Comparison of ENCODE assay signal across 20 cellular contexts in genomic region chr16:29025218-29025617, GRCh38. TPM values are rescaled to one million over a fixed set of nuclear protein-coding genes. Genes with fewer than 3 reads are reported as not detected.
A peak's percentile ranks its signal among the peaks of the same experiment; 100 is the strongest.
DNase-seq lines count a peak whose midpoint lies in the region; ATAC-seq and TF ChIP-seq lines count a peak whose summit lies in the region.
"Had no signal": no experiment of that assay in that cellular context is flagged by ENCODE, and none has a peak within 500 bp of the region (broad histone marks: within the 10 kb centered on the region; RNA-seq: fewer than 3 reads in every experiment).

No MANE protein-coding gene starts in this region.

- H3K9ac ChIP-seq in DND-41 (ENCODE audit: low read depth, low read length) = no peak overlapping the region
- H3K9ac ChIP-seq: SK-N-SH had no signal

- WGBS in sigmoid colon, 2 donors = 51 to 66% methylated on average over 5 of the region's 5 CpGs

- H3K9me3 Mint-ChIP-seq in activated T-cell treated with anti-CD3 and anti-CD28 coated beads, Interleukin-2, amount 50 U/mL, for 24 hours = no peaks in the 10 kb centered on the region
- H3K9me3 Mint-ChIP-seq: nephron had no signal

- H3K27ac ChIP-seq in DND-41 (ENCODE audit: low read length) = peak overlapping the region; percentile 64
- H3K27ac ChIP-seq in sigmoid colon = no peak overlapping the region

- no peaks in the 10 kb centered on the region for H3K9me3 ChIP-seq in DND-41 (ENCODE audit: insufficient read depth, low read length, severe bottlenecking)
- no peaks in the 10 kb centered on the region for H3K9me3 ChIP-seq in sigmoid colon
- H3K9me3 ChIP-seq: SK-N-SH had no signal

- intact Hi-C loops in sigmoid colon (cut with DNase I) = no loop called here

- H4K20me1 ChIP-seq in DND-41 (ENCODE audit: insufficient read depth, low read length) = no peaks in the 10 kb centered on the region

- H3K36me3 ChIP-seq in DND-41 (ENCODE audit: insufficient read depth, low read length) (no peaks in the 10 kb centered on the region), sigmoid colon (no peaks in the 10 kb centered on the region)

- H3K4me3 Mint-ChIP-seq in activated T-cell treated with anti-CD3 and anti-CD28 coated beads, Interleukin-2, amount 50 U/mL, for 24 hours = peak overlapping the region; percentile 31
- H3K4me3 Mint-ChIP-seq: nephron had no signal

- H3K4me3 ChIP-seq in DND-41 (ENCODE audit: low read depth in 1 of 2, low read length in 2 of 2) (no peak overlapping the region), sigmoid colon (no peak overlapping the region)

- no peaks in the 10 kb centered on the region for H3K27me3 Mint-ChIP-seq in activated T-cell treated with anti-CD3 and anti-CD28 coated beads, Interleukin-2, amount 50 U/mL, for 24 hours

- H3K4me1 ChIP-seq in DND-41 (ENCODE audit: insufficient read depth, low read length) (peaks cover 45% of the 10 kb centered on the region), sigmoid colon (no peaks in the 10 kb centered on the region)

- no peak for TF ChIP-seq POLR2A in sigmoid colon (IDR thresholded peaks at IDR 0.05)

- no peak overlapping the region; the same call in 1 of the 2 replicates for H2AFZ ChIP-seq in DND-41 (ENCODE audit: low read depth, low read length)

- no peaks in the 10 kb centered on the region for H3K36me3 Mint-ChIP-seq in activated T-cell treated with anti-CD3 and anti-CD28 coated beads, Interleukin-2, amount 50 U/mL, for 24 hours (ENCODE audit: low read depth)

- no peak for DNase-seq in activated T-cell treated with anti-CD3 and anti-CD28 coated beads, Interleukin-2, amount 50 U/mL, for 24 hours
- DNase-seq in activated T-cell treated with anti-CD3 and anti-CD28 coated beads for 4 hours (no peak), DND-41 (peak; percentile 87), sigmoid colon (peak; percentile 46), C1 segment of cervical spinal cord (lab: John Stamatoyannopoulos, UW) (no peak), DMS53 treated with DMSO at 0.1 percent for 48 hours (lab: John Stamatoyannopoulos, UW; ENCODE audit: unreplicated experiment) (no peak)
- peak; percentile 54 for DNase-seq in activated CD8-positive, alpha-beta memory T cell treated with anti-CD3 and anti-CD28 coated beads, Interleukin-2, amount 50 U/mL, for 48 hours
- DNase-seq: ACHN; activated CD4-positive, alpha-beta T cell treated with anti-CD3 and anti-CD28 coated beads, Interleukin-2, amount 50 U/mL, for 48 hours; DMS79; Karpas-422; left colon; NCI-H1092; NCI-H2081; NK-92 treated with Interleukin-12 subunit alpha and Interleukin-12 subunit beta, amount 100 ng/mL, for 24 hours; SK-N-SH; stimulated activated CD4-positive, alpha-beta T cell treated with anti-CD3 and anti-CD28 coated beads, Interleukin-2, amount 100 ng/mL, for 48 hours had no signal

- no peak for TF ChIP-seq EP300 in sigmoid colon (IDR thresholded peaks at IDR 0.05)

- H3K27me3 ChIP-seq in DND-41 (ENCODE audit: insufficient read depth, low read length, poor library complexity) (no peaks in the 10 kb centered on the region), sigmoid colon (peaks cover 0 to 7% (median 0%) of the 10 kb centered on the region in 3 donors)

- ATAC-seq in DND-41 (ENCODE audit: insufficient read depth, low read depth) (peak; percentile 71), GM18520 (IDR thresholded peaks at IDR 0.05; ENCODE audit: unreplicated experiment) (no peak)
- ATAC-seq: left colon had no signal

- H3K27ac Mint-ChIP-seq in activated T-cell treated with anti-CD3 and anti-CD28 coated beads, Interleukin-2, amount 50 U/mL, for 24 hours = peak overlapping the region; percentile 42
- H3K27ac Mint-ChIP-seq: nephron, progenitor cell of endocrine pancreas had no signal

- H3K4me1 Mint-ChIP-seq in activated T-cell treated with anti-CD3 and anti-CD28 coated beads, Interleukin-2, amount 50 U/mL, for 24 hours (ENCODE audit: low read depth) = peaks cover 90% of the 10 kb centered on the region
- H3K4me1 Mint-ChIP-seq: nephron had no signal

- H3K79me2 ChIP-seq in DND-41 (ENCODE audit: insufficient read depth, low read length) = no peaks in the 10 kb centered on the region

- no peak for TF ChIP-seq CTCF in DND-41 (IDR thresholded peaks at IDR 0.05; ENCODE audit: borderline replicate concordance, extremely low read depth, low read length, poor library complexity, severe bottlenecking)
- TF ChIP-seq CTCF in sigmoid colon (IDR thresholded peaks at IDR 0.05) = no peak

- peak overlapping the region; percentile 3; the same call in 1 of the 2 replicates for H3K4me2 ChIP-seq in DND-41 (ENCODE audit: insufficient read depth, low read length)
- H3K4me2 ChIP-seq: SK-N-SH had no signal

RNA-seq across cellular contexts. Expression of gene LAT, which starts 40.4 kb away (rescaled TPM):
- 10 to 100 TPM in 2 of 4 donors, 1 to 10 TPM in 2; 6.6 to 19.1 (median 9.3) TPM for total RNA-seq in sigmoid colon
- polyA plus RNA-seq in sigmoid colon = 10 to 100 TPM in 1 of 3 donors, 1 to 10 TPM in 2; 1.4 to 26.2 (median 2.4) TPM

RNA-seq across cellular contexts. Expression of gene SPNS1, which starts 50.6 kb away (rescaled TPM):
- total RNA-seq in sigmoid colon = 10 to 100 TPM; 14.3 to 30.5 (median 14.7) TPM
- 10 to 100 TPM in 2 of 3 donors, 1 to 10 TPM in 1; 6.6 to 40.2 (median 14.1) TPM for polyA plus RNA-seq in sigmoid colon

Comparison
In these comparisons a context has a peak if more than half of its experiments do, and no peak if none do; other contexts are left out.
1. DNase-seq: peak in DND-41 (single experiment), activated CD8-positive, alpha-beta memory T cell treated with anti-CD3 and anti-CD28 coated beads, Interleukin-2, amount 50 U/mL, for 48 hours (single experiment) and sigmoid colon (single experiment); none in activated T-cell treated with anti-CD3 and anti-CD28 coated beads, Interleukin-2, amount 50 U/mL, for 24 hours (single experiment), activated T-cell treated with anti-CD3 and anti-CD28 coated beads for 4 hours (single experiment), C1 segment of cervical spinal cord (0 of 14) and DMS53 treated with DMSO at 0.1 percent for 48 hours (single experiment).